Comparison of ENCODE assay signal across 8 cellular contexts in the genomic region with DNA sequence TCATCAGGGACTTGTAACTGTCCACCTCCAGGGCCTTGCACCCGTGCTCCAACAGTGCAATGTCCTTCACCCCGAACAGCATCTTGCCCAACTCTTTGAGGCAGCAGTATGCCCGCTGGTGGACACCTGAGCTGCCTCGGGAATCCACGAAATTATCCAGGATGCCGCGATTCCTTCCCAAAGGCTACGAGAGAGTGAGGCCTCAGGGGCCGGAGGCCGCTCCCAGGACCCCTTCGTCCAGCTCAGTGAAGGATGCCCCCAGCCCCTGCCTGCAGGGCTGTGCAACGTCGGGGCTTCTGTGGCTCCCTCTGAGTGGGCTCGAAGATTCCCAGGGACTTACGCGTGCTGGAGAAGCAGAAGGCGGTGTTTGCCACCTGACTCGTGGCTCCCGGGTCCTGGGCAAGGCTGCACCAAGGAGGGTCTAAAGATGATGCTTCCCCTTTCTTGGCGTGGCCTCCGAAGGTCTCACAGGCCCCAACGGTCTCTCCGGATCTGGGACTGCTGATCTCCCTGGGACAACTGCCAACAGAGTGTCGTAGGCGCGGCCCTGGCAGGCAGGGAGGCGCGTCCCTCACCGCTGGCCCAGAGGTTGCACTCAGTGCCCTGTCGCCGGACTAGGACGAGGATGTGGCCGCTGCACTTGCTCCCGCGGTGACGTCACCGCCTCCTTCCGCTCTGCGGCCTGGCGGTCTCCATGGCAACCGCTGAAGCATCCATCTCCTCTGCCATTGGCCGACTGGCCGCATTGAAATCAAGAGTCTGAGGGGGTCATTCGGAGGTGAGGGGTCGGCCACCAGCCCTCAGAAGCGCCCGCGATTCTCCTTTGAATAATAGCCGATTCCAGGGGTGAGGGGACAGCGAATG. TPM values are rescaled to one million over a fixed set of nuclear protein-coding genes. Genes with fewer than 3 reads are reported as not detected.
DNase-seq lines count a peak whose midpoint lies in the region; ATAC-seq and TF ChIP-seq lines count a peak whose summit lies in the region.

A gene (minus strand): TSS at position 659 of the 864 bp plus-strand sequence. CDS start 577 bp downstream, at position 82.

- H3K36me3 ChIP-seq in HEK293 (ENCODE audit: control insufficient read depth in 2 of 2, insufficient read depth in 1 of 2, low read length in 2 of 2): no peaks in the 10 kb centered on the region
- H3K36me3 ChIP-seq in SK-N-SH (replicated peaks in 1 of 2; ENCODE audit: control insufficient read depth in 1 of 2, insufficient read depth in 2 of 2, low read length in 1 of 2): no peaks in the 10 kb centered on the region
- no peaks in the 10 kb centered on the region for H3K36me3 ChIP-seq in hepatocyte (replicated peaks; ENCODE audit: insufficient read depth, low read depth)

- no peak within 1 kb of the TSS for H3K27ac ChIP-seq in HEK293 (ENCODE audit: extremely low read depth, low read depth, low read length)
- H3K27ac ChIP-seq in SK-N-SH (ENCODE audit: low read depth in 2 of 2, low read length in 1 of 2): peak within 1 kb of the TSS in 1 of 2 experiments; percentile 78; a peak in 2 of 4 replicates
- H3K27ac ChIP-seq in hepatocyte: no peak within 1 kb of the TSS

- H3K79me2 ChIP-seq in SK-N-SH (ENCODE audit: insufficient read depth) (no peaks in the 10 kb centered on the region), hepatocyte (no peaks in the 10 kb centered on the region)

- 16% methylated on average over 38 of the region's 50 CpGs for WGBS in SK-N-SH (ENCODE audit: low lambda C conversion rate)
- WGBS in hepatocyte (ENCODE audit: low lambda C conversion rate, missing lambda C conversion rate): 38% methylated on average over 50 of the region's 50 CpGs

- CTCF ChIA-PET in HEK293 (lab: Yijun Ruan, JAX): interaction anchor here (0.7 to 1.9 kb wide), 5 partner anchors 22 to 168 kb away, joined by 3 to 10 read pairs (median 4); no protein-coding TSS in a partner anchor
- CTCF ChIA-PET in SK-N-SH (lab: Yijun Ruan, JAX): interaction anchor here (1.3 to 3.6 kb wide), 5 partner anchors 23 to 88 kb away, joined by 3 to 16 read pairs (median 5); no protein-coding TSS in a partner anchor

- H4K20me1 ChIP-seq in SK-N-SH (ENCODE audit: insufficient read depth): no peaks in the 10 kb centered on the region
- H4K20me1 ChIP-seq in hepatocyte (ENCODE audit: insufficient read depth, poor library complexity, severe bottlenecking): no peaks in the 10 kb centered on the region

- DNase-seq in SK-N-SH: peak; percentile 91
- peak; percentile 30 to 93 (median 80) for DNase-seq in anterior cingulate cortex (lab: John Stamatoyannopoulos, UW)
- DNase-seq in hepatocyte (ENCODE audit: low spot score): peak; percentile 77
- peak; percentile 93 for DNase-seq in retina

- peak within 1 kb of the TSS; percentile 36; the same call in 1 of the 2 replicates for H3K9ac ChIP-seq in SK-N-SH

- TF ChIP-seq EP300 in SK-N-SH (IDR thresholded peaks at IDR 0.05; ENCODE audit: borderline replicate concordance in 1 of 2, low read depth in 1 of 2, low read length in 1 of 2): no peak

- POLR2A ChIA-PET in HEK293 (lab: Yijun Ruan, JAX) (no interaction called here), SK-N-SH (lab: Yijun Ruan, JAX) (no interaction called here)

- TF ChIP-seq CTCF in HEK293 (tag by site-specific recombination; IDR thresholded peaks at IDR 0.05) (no peak), SK-N-SH (IDR thresholded peaks at IDR 0.05) (no peak), hepatocyte (IDR thresholded peaks at IDR 0.05; ENCODE audit: poor library complexity) (no peak)

- H3K4me2 ChIP-seq in SK-N-SH (peak within 1 kb of the TSS; percentile 75), hepatocyte (peak within 1 kb of the TSS; percentile 59)

- peak within 1 kb of the TSS; percentile 14; the same call in 1 of the 2 replicates for H3K4me3 ChIP-seq in HEK293 (ENCODE audit: low read depth, low read length)
- H3K4me3 ChIP-seq in SK-N-SH (ENCODE audit: low read depth in 2 of 2, low read length in 1 of 2): peak within 1 kb of the TSS; percentile 62 to 66
- H3K4me3 ChIP-seq in hepatocyte: no peak within 1 kb of the TSS

- H3F3A ChIP-seq in SK-N-SH (replicated peaks; ENCODE audit: insufficient read depth): no peaks in the 10 kb centered on the region

- no peak for TF ChIP-seq POLR2A in GM18505 (IDR thresholded peaks at IDR 0.05; ENCODE audit: borderline replicate concordance, extremely low read depth, insufficient read depth, insufficient read length)

- H3K4me1 ChIP-seq in HEK293 (ENCODE audit: control insufficient read depth, insufficient read depth, low read length) (peaks cover 7% of the 10 kb centered on the region), SK-N-SH (ENCODE audit: control insufficient read depth in 1 of 2, insufficient read depth in 2 of 2, low read depth in 1 of 2, low read length in 1 of 2) (peaks cover 0 to 19% of the 10 kb centered on the region in 2 experiments; a peak in 2 of 4 replicates), hepatocyte (ENCODE audit: insufficient read depth) (peaks cover 4% of the 10 kb centered on the region)

- ATAC-seq in HG03354 (IDR thresholded peaks at IDR 0.05; ENCODE audit: poor library complexity, severe bottlenecking, unreplicated experiment) (no peak), GM19351 (IDR thresholded peaks at IDR 0.05; ENCODE audit: unreplicated experiment) (no peak), GM18505 (IDR thresholded peaks at IDR 0.05; ENCODE audit: unreplicated experiment) (no peak)

- peak within 1 kb of the TSS; percentile 50; the same call in 1 of the 2 replicates for H2AFZ ChIP-seq in SK-N-SH (ENCODE audit: low read depth)
- no peak within 1 kb of the TSS for H2AFZ ChIP-seq in hepatocyte

- H3K27me3 ChIP-seq in SK-N-SH (ENCODE audit: insufficient read depth) (no peaks in the 10 kb centered on the region), hepatocyte (peaks cover 22% of the 10 kb centered on the region)

- no peaks in the 10 kb centered on the region for H3K9me2 ChIP-seq in SK-N-SH
- no peaks in the 10 kb centered on the region for H3K9me2 ChIP-seq in hepatocyte (replicated peaks; ENCODE audit: insufficient read depth)

- H3K9me3 ChIP-seq in HEK293 (ENCODE audit: control insufficient read depth, insufficient read depth, low read depth, low read length) (no peaks in the 10 kb centered on the region), SK-N-SH (no peaks in the 10 kb centered on the region), hepatocyte (ENCODE audit: low read depth) (no peaks in the 10 kb centered on the region)

- no peak for TF ChIP-seq RAD21 in SK-N-SH (IDR thresholded peaks at IDR 0.05; ENCODE audit: low read length)

TF ChIP-seq in HEK293, 187 proteins besides CTCF, POLR2A, EP300 and RAD21:
- TF ChIP-seq ZNF223 (tag by site-specific recombination; IDR thresholded peaks at IDR 0.05): no peak
- TF ChIP-seq ZNF133 (tag by site-specific recombination; IDR thresholded peaks at IDR 0.05): peak; percentile 41; the same call in 1 of the 2 replicates
- no peak for TF ChIP-seq ZNF169 (tag by site-specific recombination; IDR thresholded peaks at IDR 0.05)
- TF ChIP-seq ZNF549 (tag by site-specific recombination; IDR thresholded peaks at IDR 0.05): no peak

TF ChIP-seq in SK-N-SH, 30 proteins besides CTCF, POLR2A, EP300 and RAD21 (continues in another document):
- TF ChIP-seq RCOR1 (IDR thresholded peaks at IDR 0.05; ENCODE audit: low read length) (peak; percentile 42; the same call in 1 of the 2 replicates), MXI1 (IDR thresholded peaks at IDR 0.05; ENCODE audit: low read depth, low read length) (peak; percentile 79; the same call in 1 of the 2 replicates), YY1 (IDR thresholded peaks at IDR 0.05; ENCODE audit: low read depth) (no peak), EZH2phosphoT487 (IDR thresholded peaks at IDR 0.05; ENCODE audit: borderline replicate concordance, low read depth) (no peak), TAF1 (IDR thresholded peaks at IDR 0.05; ENCODE audit: borderline replicate concordance, low read depth, low read length) (0 out of 2 replicates have a peak, but pooled peaks have one; percentile 7), FOXM1 (IDR thresholded peaks at IDR 0.05; ENCODE audit: low read depth) (no peak), NRF1 (IDR thresholded peaks at IDR 0.05; ENCODE audit: low read depth, low read length) (no peak), POLR2AphosphoS5 (IDR thresholded peaks at IDR 0.05; ENCODE audit: low read depth, low read length) (no peak), SMC3 (IDR thresholded peaks at IDR 0.05; ENCODE audit: low read depth, low read length) (no peak), GABPA (IDR thresholded peaks at IDR 0.05; ENCODE audit: low read depth) (no peak), FOXJ3 (CRISPR knock-in tag; IDR thresholded peaks at IDR 0.05) (no peak; the same call in 1 of the 2 replicates), ELF1 (IDR thresholded peaks at IDR 0.05) (no peak)
- TF ChIP-seq, protein P1, sequence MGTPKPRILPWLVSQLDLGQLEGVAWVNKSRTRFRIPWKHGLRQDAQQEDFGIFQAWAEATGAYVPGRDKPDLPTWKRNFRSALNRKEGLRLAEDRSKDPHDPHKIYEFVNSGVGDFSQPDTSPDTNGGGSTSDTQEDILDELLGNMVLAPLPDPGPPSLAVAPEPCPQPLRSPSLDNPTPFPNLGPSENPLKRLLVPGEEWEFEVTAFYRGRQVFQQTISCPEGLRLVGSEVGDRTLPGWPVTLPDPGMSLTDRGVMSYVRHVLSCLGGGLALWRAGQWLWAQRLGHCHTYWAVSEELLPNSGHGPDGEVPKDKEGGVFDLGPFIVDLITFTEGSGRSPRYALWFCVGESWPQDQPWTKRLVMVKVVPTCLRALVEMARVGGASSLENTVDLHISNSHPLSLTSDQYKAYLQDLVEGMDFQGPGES (IDR thresholded peaks at IDR 0.05; ENCODE audit: low read depth, low read length): no peak
- TF ChIP-seq, protein P2, sequence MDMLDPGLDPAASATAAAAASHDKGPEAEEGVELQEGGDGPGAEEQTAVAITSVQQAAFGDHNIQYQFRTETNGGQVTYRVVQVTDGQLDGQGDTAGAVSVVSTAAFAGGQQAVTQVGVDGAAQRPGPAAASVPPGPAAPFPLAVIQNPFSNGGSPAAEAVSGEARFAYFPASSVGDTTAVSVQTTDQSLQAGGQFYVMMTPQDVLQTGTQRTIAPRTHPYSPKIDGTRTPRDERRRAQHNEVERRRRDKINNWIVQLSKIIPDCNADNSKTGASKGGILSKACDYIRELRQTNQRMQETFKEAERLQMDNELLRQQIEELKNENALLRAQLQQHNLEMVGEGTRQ (IDR thresholded peaks at IDR 0.05; ENCODE audit: borderline replicate concordance, low read depth, low read length): no peak
- TF ChIP-seq, protein P3, sequence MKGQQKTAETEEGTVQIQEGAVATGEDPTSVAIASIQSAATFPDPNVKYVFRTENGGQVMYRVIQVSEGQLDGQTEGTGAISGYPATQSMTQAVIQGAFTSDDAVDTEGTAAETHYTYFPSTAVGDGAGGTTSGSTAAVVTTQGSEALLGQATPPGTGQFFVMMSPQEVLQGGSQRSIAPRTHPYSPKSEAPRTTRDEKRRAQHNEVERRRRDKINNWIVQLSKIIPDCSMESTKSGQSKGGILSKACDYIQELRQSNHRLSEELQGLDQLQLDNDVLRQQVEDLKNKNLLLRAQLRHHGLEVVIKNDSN (IDR thresholded peaks at IDR 0.05; ENCODE audit: borderline replicate concordance, low read depth): no peak

RNA-seq across cellular contexts. Expression of the gene that starts here (rescaled TPM):
- polyA plus RNA-seq in SK-N-SH (2012; rRNA removed) (1.3 and 1.6 TPM in 2 replicates), hepatocyte (not detected in 2 replicates)
- polyA plus RNA-seq in SK-N-SH (2012; cell fraction: cytosol; rRNA removed): 1.1 and 1.4 TPM in 2 replicates
- polyA plus RNA-seq in SK-N-SH (2012; cell fraction: nucleus; rRNA removed): 1.6 and 1.8 TPM in 2 replicates
- total RNA-seq in hepatocyte: 0.27 TPM in 1 of 2 replicates, not detected in the other

Comparison
In these comparisons a context has a peak if more than half of its experiments do, and no peak if none do; other contexts are left out.
1. Peak in DNase-seq and H3K4me2 ChIP-seq in hepatocyte; RNA of the gene not detected or under 1 TPM.